ENCODE assay signal across 10 cellular contexts in the genomic region with DNA sequence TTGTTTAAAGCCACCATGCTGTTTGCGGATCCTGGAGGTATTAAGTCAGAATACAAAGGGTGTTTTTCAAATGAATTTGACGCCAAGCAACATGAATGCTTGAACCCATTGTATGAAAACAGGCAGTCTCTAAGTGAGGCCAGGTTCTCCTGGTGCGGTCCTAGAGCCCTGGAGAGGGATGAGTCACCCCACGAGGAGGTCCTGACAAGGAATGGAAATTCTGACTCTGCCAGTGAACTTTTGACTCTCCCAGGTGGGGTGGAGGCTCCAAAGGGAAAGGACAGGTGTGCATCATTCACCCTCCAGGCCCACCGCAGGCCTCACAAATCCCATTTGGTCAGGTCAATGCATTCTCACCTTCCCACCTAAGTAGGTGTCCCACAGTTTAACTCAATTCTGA. TPM values are rescaled to one million over a fixed set of nuclear protein-coding genes. Genes with fewer than 3 reads are reported as not detected.
A peak's percentile ranks its signal among the peaks of the same experiment; 100 is the strongest.
DNase-seq lines count a peak whose midpoint lies in the region; ATAC-seq and TF ChIP-seq lines count a peak whose summit lies in the region.
"Had no signal": no experiment of that assay in that cellular context is flagged by ENCODE, and none has a peak within 500 bp of the region (broad histone marks: within the 10 kb centered on the region; RNA-seq: fewer than 3 reads in every experiment).

No MANE protein-coding gene starts in this region.

- peak overlapping the region; percentile 39 for H3K4me3 Mint-ChIP-seq in activated naive CD4-positive, alpha-beta T cell treated with anti-CD3 and anti-CD28 coated beads for 36 hours
- H3K4me3 Mint-ChIP-seq: central memory CD8-positive, alpha-beta T cell had no signal

- 70 to 76% methylated on average over 5 of the region's 5 CpGs for WGBS in upper lobe of left lung, 2 donors
- 53 to 63% methylated on average over 5 of the region's 5 CpGs for WGBS in lower leg skin, 2 donors

- TF ChIP-seq CTCF in upper lobe of left lung (IDR thresholded peaks at IDR 0.05) (no peak), lower leg skin (IDR thresholded peaks at IDR 0.05) (no peak)

- no peaks in the 10 kb centered on the region for H3K36me3 Mint-ChIP-seq in activated naive CD4-positive, alpha-beta T cell treated with anti-CD3 and anti-CD28 coated beads for 36 hours (ENCODE audit: low read depth)
- H3K36me3 Mint-ChIP-seq in activated naive CD4-positive, alpha-beta T cell treated with anti-CD3 and anti-CD28 coated beads, Interleukin-2, amount 50 U/mL, for 72 hours = no peaks in the 10 kb centered on the region

- CTCF ChIA-PET in activated naive CD4-positive, alpha-beta T cell treated with anti-CD3 and anti-CD28 coated beads for 36 hours (lab: Charles Lee) = interaction anchor here (1.3 kb wide), 1 partner anchor 113 kb away, joined by 4 read pairs; no protein-coding TSS in a partner anchor

- no peaks in the 10 kb centered on the region for H3K9me3 Mint-ChIP-seq in activated naive CD4-positive, alpha-beta T cell treated with anti-CD3 and anti-CD28 coated beads for 36 hours
- no peaks in the 10 kb centered on the region for H3K9me3 Mint-ChIP-seq in activated naive CD4-positive, alpha-beta T cell treated with anti-CD3 and anti-CD28 coated beads, Interleukin-2, amount 50 U/mL, for 72 hours
- H3K9me3 Mint-ChIP-seq: central memory CD8-positive, alpha-beta T cell had no signal

- no peaks in the 10 kb centered on the region for H3K9me3 ChIP-seq in upper lobe of left lung

- H3K27me3 Mint-ChIP-seq in activated naive CD4-positive, alpha-beta T cell treated with anti-CD3 and anti-CD28 coated beads for 36 hours (ENCODE audit: low read depth) = no peaks in the 10 kb centered on the region

- peak; percentile 76 to 82 for ATAC-seq in activated naive CD4-positive, alpha-beta T cell treated with anti-CD3 and anti-CD28 coated beads, Interleukin-2, amount 50 U/mL, for 72 hours
- ATAC-seq in upper lobe of left lung (ENCODE audit: low FRiP score in 2 of 2) (peak; percentile 14 to 67), HG03025 (IDR thresholded peaks at IDR 0.05; ENCODE audit: low FRiP score, unreplicated experiment) (no peak)

- H3K36me3 ChIP-seq in upper lobe of left lung = no peaks in the 10 kb centered on the region

- H3K27me3 ChIP-seq in upper lobe of left lung = no peaks in the 10 kb centered on the region

- H3K27ac ChIP-seq in upper lobe of left lung = peak overlapping the region in 1 of 4 donors; percentile 68
- H3K27ac ChIP-seq: HL-60 had no signal

- H3K4me3 ChIP-seq in upper lobe of left lung (peak overlapping the region in 3 of 4 donors; percentile 29 to 48 (median 44)), lower leg skin (ENCODE audit: low read depth, poor library complexity, severe bottlenecking) (no peak overlapping the region)

- H3K4me1 ChIP-seq in upper lobe of left lung = peaks cover 0 to 12% (median 5%) of the 10 kb centered on the region in 4 donors

- TF ChIP-seq POLR2A in upper lobe of left lung (IDR thresholded peaks at IDR 0.05) (no peak), lower leg skin (IDR thresholded peaks at IDR 0.05) (no peak)

- peaks cover 34% of the 10 kb centered on the region for H3K4me1 Mint-ChIP-seq in activated naive CD4-positive, alpha-beta T cell treated with anti-CD3 and anti-CD28 coated beads for 36 hours (ENCODE audit: low read depth)
- H3K4me1 Mint-ChIP-seq: central memory CD8-positive, alpha-beta T cell had no signal

- TF ChIP-seq EP300 in upper lobe of left lung (IDR thresholded peaks at IDR 0.05) = peak in 1 of 4 donors; percentile 62

- peak overlapping the region; percentile 66 for H3K27ac Mint-ChIP-seq in activated naive CD4-positive, alpha-beta T cell treated with anti-CD3 and anti-CD28 coated beads for 36 hours
- peak overlapping the region in 1 of 2 donors; percentile 42 for H3K27ac Mint-ChIP-seq in activated naive CD4-positive, alpha-beta T cell treated with anti-CD3 and anti-CD28 coated beads, Interleukin-2, amount 50 U/mL, for 72 hours

- peak; percentile 75 for DNase-seq in activated naive CD4-positive, alpha-beta T cell treated with anti-CD3 and anti-CD28 coated beads for 36 hours
- DNase-seq in activated naive CD4-positive, alpha-beta T cell (lab: John Stamatoyannopoulos, UW) = no peak
- DNase-seq in activated naive CD4-positive, alpha-beta T cell treated with anti-CD3 and anti-CD28 coated beads, Interleukin-2, amount 50 U/mL, for 72 hours (ENCODE audit: low spot score in 2 of 2) = peak in 1 of 2 donors; percentile 40
- DNase-seq in left kidney (ENCODE audit: low read depth, low spot score) = peak; percentile 26
- DNase-seq in upper lobe of left lung = peak in 1 of 2 donors; percentile 74
- DNase-seq in SIG-M5 treated with dmso at 0.1 percent for 504 hours (lab: John Stamatoyannopoulos, UW; ENCODE audit: unreplicated experiment) = no peak
- no peak for DNase-seq in lower leg skin (ENCODE audit: low spot score in 2 of 2)

- intact Hi-C loops in activated naive CD4-positive, alpha-beta T cell treated with anti-CD3 and anti-CD28 coated beads for 36 hours (cut with micrococcal nuclease) = loop anchor here (2.0 kb wide), 3 partner anchors 43 to 53 kb away; no protein-coding TSS in a partner anchor
- intact Hi-C loops in lower leg skin (cut with DNase I; ENCODE audit: low total_unique reads) = no loop called here

RNA-seq across cellular contexts. Expression of a gene that starts 1.5 kb away (rescaled TPM):
- total RNA-seq in activated naive CD4-positive, alpha-beta T cell treated with anti-CD3 and anti-CD28 coated beads for 36 hours = 1 to 10 TPM; 3.8 to 4.2 TPM
- total RNA-seq in activated naive CD4-positive, alpha-beta T cell treated with anti-CD3 and anti-CD28 coated beads, Interleukin-2, amount 50 U/mL, for 72 hours = 1 to 10 TPM in 1 of 2 donors, under 1 TPM in 1; 0.32 to 4.4 TPM
- 10 to 100 TPM; 17.6 to 45.1 (median 30.2) TPM for total RNA-seq in upper lobe of left lung
- 10 to 100 TPM; 10.9 to 45.4 (median 29.2) TPM for total RNA-seq in lower leg skin

Comparison
In these comparisons a context has a peak if more than half of its experiments do, and no peak if none do; other contexts are left out.
1. DNase-seq: peak in activated naive CD4-positive, alpha-beta T cell treated with anti-CD3 and anti-CD28 coated beads for 36 hours (single experiment) and left kidney (single experiment); none in activated naive CD4-positive, alpha-beta T cell (0 of 4), SIG-M5 treated with dmso at 0.1 percent for 504 hours (single experiment) and lower leg skin (0 of 2).